8 cellular contexts compared by ENCODE assay signal in the genomic region with DNA sequence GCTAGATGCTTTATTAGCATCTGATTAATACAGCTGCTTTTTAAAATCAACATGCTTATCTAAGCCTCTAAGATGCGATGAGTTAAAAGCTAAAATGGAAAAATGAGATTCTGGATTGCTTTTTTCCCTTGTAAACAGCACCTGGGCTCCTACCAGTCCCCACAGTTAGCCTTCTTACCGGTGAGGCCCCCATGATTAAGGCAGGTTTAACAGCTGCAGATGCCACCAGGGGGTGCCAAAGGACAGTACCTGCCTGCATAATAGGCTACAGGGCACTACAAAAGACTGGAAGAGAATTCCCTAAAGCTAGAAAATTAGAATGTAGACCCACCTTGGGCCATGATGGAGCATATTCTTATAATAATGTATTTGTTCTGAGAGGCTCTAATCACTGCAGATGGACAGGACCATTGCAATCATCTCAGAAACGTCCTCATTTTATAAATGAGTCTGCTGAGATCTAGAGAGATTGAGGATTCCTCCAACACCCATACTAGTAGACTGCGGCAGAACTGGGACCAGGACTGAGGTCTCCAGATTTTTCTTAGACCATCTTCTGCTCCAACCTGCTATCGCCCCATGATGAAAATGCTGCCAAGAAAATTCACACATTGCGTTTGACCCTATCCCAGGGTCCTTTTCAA.
DNase-seq lines count a peak whose midpoint lies in the region; ATAC-seq and TF ChIP-seq lines count a peak whose summit lies in the region.

No MANE protein-coding gene starts in this region.

- no peaks in the 10 kb centered on the region for H3K9me3 ChIP-seq in Peyer's patch
- H3K9me3 ChIP-seq in parathyroid adenoma (ENCODE audit: control insufficient read depth, low read length), result no peaks in the 10 kb centered on the region
- no peaks in the 10 kb centered on the region for H3K9me3 ChIP-seq in aorta (ENCODE audit: control insufficient read depth, low read length)

- H3K27ac ChIP-seq in Peyer's patch (no peak overlapping the region), foreskin keratinocyte (no peak overlapping the region), parathyroid adenoma (no peak overlapping the region), aorta (ENCODE audit: low read depth in 1 of 2, low read length in 2 of 2) (no peak overlapping the region)

- no peak overlapping the region for H2AFZ ChIP-seq in parathyroid adenoma

- no peaks in the 10 kb centered on the region for H3K79me2 ChIP-seq in parathyroid adenoma

- TF ChIP-seq CTCF in Peyer's patch (IDR thresholded peaks at IDR 0.05) (peak in 4 of 6 experiments; percentile 37 to 50 (median 45)), foreskin keratinocyte (conservative IDR thresholded peaks at IDR 0.05) (peak; percentile 74), parathyroid adenoma (IDR thresholded peaks at IDR 0.05) (peak; percentile 75)

- H3K4me1 ChIP-seq in Peyer's patch (no peaks in the 10 kb centered on the region), foreskin keratinocyte (no peaks in the 10 kb centered on the region), parathyroid adenoma (no peaks in the 10 kb centered on the region), aorta (ENCODE audit: control insufficient read depth in 1 of 2, insufficient read depth in 2 of 2, low read length in 2 of 2) (peaks cover 0 to 2% of the 10 kb centered on the region in 2 donors)

- H3K4me3 ChIP-seq in Peyer's patch (no peak overlapping the region), parathyroid adenoma (ENCODE audit: low read depth, low read length) (no peak overlapping the region), aorta (ENCODE audit: low read length in 2 of 2) (no peak overlapping the region)

- H3K9ac ChIP-seq in parathyroid adenoma, result no peak overlapping the region

- intact Hi-C loops in aorta (cut with DNase I), result loop anchor here (2.0 to 10.0 kb wide), 3 partner anchors 550 to 592 kb away; no protein-coding TSS in a partner anchor

- no peak overlapping the region for H3K4me2 ChIP-seq in parathyroid adenoma (ENCODE audit: low read length)

- DNase-seq in DMS53 treated with DMSO at 0.1 percent for 48 hours (lab: John Stamatoyannopoulos, UW; ENCODE audit: unreplicated experiment) (peak; percentile 61), HT1080 (ENCODE audit: low read depth) (peak; percentile 65), Peyer's patch (peak; percentile 35 to 73 (median 57)), activated T-helper 1 cell treated with Interleukin-2 at 50 U/mL for 16 hours (ENCODE audit: low read depth) (peak; percentile 1), foreskin keratinocyte (peak; percentile 9 to 40), aorta (peak; percentile 69 to 84)

- no peaks in the 10 kb centered on the region for H3K27me3 ChIP-seq in Peyer's patch
- H3K27me3 ChIP-seq in foreskin keratinocyte, result no peaks in the 10 kb centered on the region
- no peaks in the 10 kb centered on the region for H3K27me3 ChIP-seq in parathyroid adenoma (ENCODE audit: control insufficient read depth, insufficient read depth, low read length)
- H3K27me3 ChIP-seq in aorta (ENCODE audit: control insufficient read depth in 1 of 2, insufficient read depth in 2 of 2, low read length in 1 of 2), result no peaks in the 10 kb centered on the region

- H3K36me3 ChIP-seq in Peyer's patch (no peaks in the 10 kb centered on the region), parathyroid adenoma (ENCODE audit: control insufficient read depth, insufficient read depth, low read length) (no peaks in the 10 kb centered on the region), aorta (ENCODE audit: control insufficient read depth in 1 of 2, insufficient read depth in 2 of 2, low read length in 1 of 2) (no peaks in the 10 kb centered on the region)

- peak; percentile 77 for ATAC-seq in GM21381 (IDR thresholded peaks at IDR 0.05; ENCODE audit: unreplicated experiment)
- peak; percentile 92 for ATAC-seq in foreskin keratinocyte
- ATAC-seq in aorta (ENCODE audit: low FRiP score), result peak; percentile 59

- 75 to 76% methylated on average over 6 of the region's 6 CpGs for WGBS in aorta, 2 donors

- no peak for TF ChIP-seq POLR2A in Peyer's patch (IDR thresholded peaks at IDR 0.05)

Comparison
In these comparisons a context has a peak if more than half of its experiments do, and no peak if none do; other contexts are left out.
1. DNase-seq: peak in every context shown above with its lines; median percentile 76 in aorta; 65 in HT1080; 61 in DMS53 treated with DMSO at 0.1 percent for 48 hours; 57 in Peyer's patch; 24 in foreskin keratinocyte; 1 in activated T-helper 1 cell treated with Interleukin-2 at 50 U/mL for 16 hours.